ENCODE assay signal across 16 cellular contexts in genomic region chr4:185019451-185020292, GRCh38. TPM values are rescaled to one million over a fixed set of nuclear protein-coding genes. Genes with fewer than 3 reads are reported as not detected.
DNase-seq lines count a peak whose midpoint lies in the region; ATAC-seq and TF ChIP-seq lines count a peak whose summit lies in the region.
"Had no signal": no experiment of that assay in that cellular context is flagged by ENCODE, and none has a peak within 500 bp of the region (broad histone marks: within the 10 kb centered on the region; RNA-seq: fewer than 3 reads in every experiment).

No MANE protein-coding gene starts in this region.

- H3K36me3 ChIP-seq in BLaER1 (no peaks in the 10 kb centered on the region), H7 (replicated peaks; ENCODE audit: control insufficient read depth, insufficient read depth, low read length) (no peaks in the 10 kb centered on the region), adrenal gland (replicated peaks in 1 of 2) (no peaks in the 10 kb centered on the region)

- intact Hi-C loops in adrenal gland (cut with DNase I), result no loop called here

- H3K4me1 ChIP-seq in BLaER1, result no peaks in the 10 kb centered on the region
- peaks cover 0 to 12% of the 10 kb centered on the region in 2 donors for H3K4me1 ChIP-seq in adrenal gland (replicated peaks in 1 of 2)

- H3K4me3 ChIP-seq in BLaER1 (peak overlapping the region; percentile 22; the same call in 1 of the 2 replicates), H7 (ENCODE audit: insufficient read depth, low read depth, low read length) (peak overlapping the region; percentile 26), adrenal gland (no peak overlapping the region)

- H3K4me1 Mint-ChIP-seq in nephron progenitor cell, result peaks cover 40% of the 10 kb centered on the region

- no peak overlapping the region for H3K9ac ChIP-seq in BLaER1

- DNase-seq in H7 (peak; percentile 83), ecto neural progenitor cell (ENCODE audit: low spot score) (peak; percentile 69), nephron progenitor cell (peak; percentile 33), NCI-H226 (no peak), adrenal gland (no peak)
- no peak for DNase-seq in stimulated activated CD4-positive, alpha-beta T cell treated with anti-CD3 and anti-CD28 coated beads, Interleukin-15, amount 100 ng/mL, for 24 hours
- DNase-seq: activated CD8-positive, alpha-beta memory T cell treated with anti-CD3 and anti-CD28 coated beads, Interleukin-2, amount 10 ng/mL, durations not matched to agents 7 days and 5 days; CD4-positive, CD25-positive, alpha-beta regulatory T cell; effector CD4-positive, alpha-beta T cell; NCI-H446 treated with DMSO at 0.1 percent for 48 hours; stimulated activated CD4-positive, alpha-beta T cell treated with anti-CD3 and anti-CD28 coated beads, Interleukin-4, amount 100 ng/mL, for 24 hours had no signal

- WGBS in adrenal gland, 4 donors, result 1 to 2% (median 1%) methylated on average over 17 to 58 of the region's 58 CpGs

- no peak overlapping the region for H3K4me3 Mint-ChIP-seq in nephron progenitor cell
- H3K4me3 Mint-ChIP-seq: activated CD8-positive, alpha-beta memory T cell treated with anti-CD3 and anti-CD28 coated beads, Interleukin-2, amount 10 ng/mL, durations not matched to agents 7 days and 5 days; CD4-positive, CD25-positive, alpha-beta regulatory T cell had no signal

- peaks cover 100% of the 10 kb centered on the region for H3K27me3 Mint-ChIP-seq in nephron progenitor cell (ENCODE audit: low read depth, poor library complexity)

- ATAC-seq in GM18858 (IDR thresholded peaks at IDR 0.05; ENCODE audit: unreplicated experiment), result no peak
- ATAC-seq: activated CD8-positive, alpha-beta memory T cell treated with anti-CD3 and anti-CD28 coated beads, Interleukin-2, amount 10 ng/mL, durations not matched to agents 7 days and 5 days had no signal

- H4K20me1 ChIP-seq in BLaER1, result peaks cover 23% of the 10 kb centered on the region; the same call in 1 of the 2 replicates

- H3K27ac ChIP-seq in BLaER1, result no peak overlapping the region
- H3K27ac ChIP-seq in adrenal gland, result no peak overlapping the region

- TF ChIP-seq POLR2A in adrenal gland (IDR thresholded peaks at IDR 0.05), result no peak

- no peak overlapping the region for H3K27ac Mint-ChIP-seq in nephron progenitor cell

- H3K27me3 ChIP-seq in BLaER1 (peaks cover 90% of the 10 kb centered on the region), H7 (ENCODE audit: control insufficient read depth, insufficient read depth, low read length) (peaks cover 100% of the 10 kb centered on the region), adrenal gland (peaks cover 71% of the 10 kb centered on the region)

- no peaks in the 10 kb centered on the region for H3K9me3 Mint-ChIP-seq in nephron progenitor cell

- H3K36me3 Mint-ChIP-seq in nephron progenitor cell (ENCODE audit: low read depth), result no peaks in the 10 kb centered on the region
- H3K36me3 Mint-ChIP-seq: activated CD8-positive, alpha-beta memory T cell treated with anti-CD3 and anti-CD28 coated beads, Interleukin-2, amount 10 ng/mL, durations not matched to agents 7 days and 5 days; CD4-positive, CD25-positive, alpha-beta regulatory T cell had no signal

- H3K9me3 ChIP-seq in BLaER1, result peaks cover 38% of the 10 kb centered on the region
- no peaks in the 10 kb centered on the region for H3K9me3 ChIP-seq in adrenal gland (replicated peaks in 1 of 3)

- TF ChIP-seq CTCF in nephron progenitor cell (IDR thresholded peaks at IDR 0.05), result no peak
- TF ChIP-seq CTCF in adrenal gland (IDR thresholded peaks at IDR 0.05), result no peak

- no peak overlapping the region for H3K4me2 ChIP-seq in BLaER1

RNA-seq across cellular contexts. Expression of gene HELT, which starts 1.4 kb away (rescaled TPM):
- total RNA-seq in H7 (2014; rRNA removed; shearing (Covaris generic)), result 0.96 TPM in 1 of 2 replicates, not detected in the other
- not detected for total RNA-seq in adrenal gland
- not detected for polyA plus RNA-seq in adrenal gland
- total RNA-seq: activated CD8-positive, alpha-beta memory T cell treated with anti-CD3 and anti-CD28 coated beads, Interleukin-2, amount 10 ng/mL, durations not matched to agents 7 days and 5 days; CD4-positive, CD25-positive, alpha-beta regulatory T cell; glomerular endothelial cell; M059J; RPMI7951 had no signal
- polyA plus RNA-seq: CD4-positive, CD25-positive, alpha-beta regulatory T cell had no signal

Comparison
In these comparisons a context has a peak if more than half of its experiments do, and no peak if none do; other contexts are left out.
1. H3K4me3 ChIP-seq: peak in BLaER1 (single experiment) and H7 (single experiment); none in adrenal gland (0 of 4).
2. DNase-seq: peak in H7 (single experiment), ecto neural progenitor cell (single experiment) and nephron progenitor cell (single experiment); none in NCI-H226 (single experiment), stimulated activated CD4-positive, alpha-beta T cell treated with anti-CD3 and anti-CD28 coated beads, Interleukin-15, amount 100 ng/mL, for 24 hours (single experiment) and adrenal gland (0 of 7).